In the genomic region with DNA sequence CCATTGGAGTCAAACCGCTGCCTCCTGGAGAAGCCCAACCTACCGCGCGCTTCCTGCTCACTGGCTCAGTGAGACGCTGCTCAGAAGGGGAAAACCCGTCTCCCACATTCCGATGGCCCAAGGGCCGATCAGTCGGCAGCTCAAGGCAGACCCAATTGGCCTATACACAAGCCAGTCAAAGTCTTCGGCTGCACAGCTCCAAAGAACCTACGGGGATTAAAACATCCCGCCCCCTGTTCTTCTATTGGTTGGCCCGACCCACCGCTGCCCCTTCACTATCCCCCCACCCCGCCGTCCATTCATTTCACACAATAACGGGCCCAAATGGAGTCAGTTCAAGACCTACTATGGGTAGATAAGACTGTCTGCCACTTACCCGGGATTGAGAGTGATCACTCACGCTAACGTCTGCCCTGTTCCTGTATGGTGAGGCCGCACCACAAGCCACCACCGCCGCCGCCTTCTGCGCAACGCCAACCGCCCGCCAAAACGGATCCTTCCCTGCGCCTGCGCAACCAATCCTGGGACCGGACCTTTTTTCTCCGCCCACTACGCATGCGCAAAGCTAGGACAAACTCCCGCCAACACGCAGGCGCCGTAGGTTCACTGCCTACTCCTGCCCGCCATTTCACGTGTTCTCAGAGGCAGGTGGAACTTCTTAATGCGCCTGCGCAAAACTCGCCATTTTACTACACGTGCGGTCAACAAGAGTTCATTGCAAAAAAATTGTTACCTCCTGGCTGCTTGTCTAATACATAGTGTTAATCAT, we compare ENCODE assay signal across 8 cellular contexts. TPM values are rescaled to one million over a fixed set of nuclear protein-coding genes. Genes with fewer than 3 reads are reported as not detected.
DNase-seq lines count a peak whose midpoint lies in the region; ATAC-seq and TF ChIP-seq lines count a peak whose summit lies in the region.

A gene (minus strand): TSS at position 491 of the 769 bp plus-strand sequence. CDS start 22,472 bp downstream, outside the sequence.

- TF ChIP-seq POLR2A in esophagus squamous epithelium (IDR thresholded peaks at IDR 0.05) = peak in 3 of 4 donors; percentile 89 to 90 (median 90)

- DNase-seq in DMS79 (lab: John Stamatoyannopoulos, UW) = peak; percentile 90
- DNase-seq in KG1 (lab: John Stamatoyannopoulos, UW) = peak; percentile 96
- DNase-seq in activated T-cell treated with anti-CD3 and anti-CD28 coated beads, Interleukin-2, amount 50 U/mL, for 4 hours = peak; percentile 99
- peak; percentile 85 for DNase-seq in esophagus squamous epithelium (lab: John Stamatoyannopoulos, UW)
- DNase-seq in stimulated activated CD8-positive, alpha-beta memory T cell treated with anti-CD3 and anti-CD28 coated beads, Interleukin-7, amount 100 ng/mL, for 4 hours (ENCODE audit: low read depth in 2 of 2) = peak; percentile 98 to 100

- peaks cover 18 to 39% (median 19%) of the 10 kb centered on the region in 3 donors for H3K36me3 ChIP-seq in esophagus squamous epithelium
- peaks cover 30 to 41% of the 10 kb centered on the region in 2 donors for H3K36me3 ChIP-seq in muscle layer of duodenum (ENCODE audit: control insufficient read depth in 1 of 2, insufficient read depth in 2 of 2, low read length in 2 of 2)

- H3K27me3 ChIP-seq in esophagus squamous epithelium (no peaks in the 10 kb centered on the region), muscle layer of duodenum (ENCODE audit: low read depth, low read length) (no peaks in the 10 kb centered on the region)

- H3K27me3 Mint-ChIP-seq in activated T-cell treated with anti-CD3 and anti-CD28 coated beads, Interleukin-2, amount 50 U/mL, for 4 hours (ENCODE audit: low read depth) = no peaks in the 10 kb centered on the region

- H3K27ac ChIP-seq in esophagus squamous epithelium = peak within 1 kb of the TSS; percentile 88 to 98 (median 95)
- peak within 1 kb of the TSS; percentile 98 for H3K27ac ChIP-seq in muscle layer of duodenum (ENCODE audit: low read length)

- H3K4me3 ChIP-seq in esophagus squamous epithelium (peak within 1 kb of the TSS; percentile 51 to 93 (median 84)), muscle layer of duodenum (ENCODE audit: low read depth in 1 of 2, low read length in 2 of 2) (peak within 1 kb of the TSS; percentile 74 to 94)

- intact Hi-C loops in esophagus squamous epithelium (cut with DNase I) = no loop called here

- H3K4me1 Mint-ChIP-seq in activated T-cell treated with anti-CD3 and anti-CD28 coated beads, Interleukin-2, amount 50 U/mL, for 4 hours (ENCODE audit: low read depth) = peaks cover 47% of the 10 kb centered on the region

- H3K4me1 ChIP-seq in esophagus squamous epithelium (peaks cover 34 to 67% (median 43%) of the 10 kb centered on the region in 3 donors), muscle layer of duodenum (ENCODE audit: control insufficient read depth in 1 of 2, insufficient read depth in 2 of 2, low read length in 2 of 2) (peaks cover 28 to 48% of the 10 kb centered on the region in 2 donors)

- peak in 1 of 6 experiments; percentile 24 for TF ChIP-seq CTCF in esophagus squamous epithelium (IDR thresholded peaks at IDR 0.05)

- no peak within 1 kb of the TSS for H3K4me3 Mint-ChIP-seq in activated T-cell treated with anti-CD3 and anti-CD28 coated beads, Interleukin-2, amount 50 U/mL, for 4 hours

- no peaks in the 10 kb centered on the region for H3K9me3 ChIP-seq in esophagus squamous epithelium
- no peaks in the 10 kb centered on the region for H3K9me3 ChIP-seq in muscle layer of duodenum (ENCODE audit: control insufficient read depth in 1 of 2, low read length in 2 of 2)

- 0% methylated on average over 23 to 27 of the region's 46 CpGs for WGBS in esophagus squamous epithelium, 2 donors

- no peaks in the 10 kb centered on the region for H3K36me3 Mint-ChIP-seq in activated T-cell treated with anti-CD3 and anti-CD28 coated beads, Interleukin-2, amount 50 U/mL, for 4 hours (ENCODE audit: insufficient read depth)

- no peaks in the 10 kb centered on the region for H3K9me3 Mint-ChIP-seq in activated T-cell treated with anti-CD3 and anti-CD28 coated beads, Interleukin-2, amount 50 U/mL, for 4 hours

- ATAC-seq in GM21737 (IDR thresholded peaks at IDR 0.05; ENCODE audit: unreplicated experiment) = peak; percentile 71
- peak; percentile 75 to 79 for ATAC-seq in activated T-cell treated with anti-CD3 and anti-CD28 coated beads, Interleukin-2, amount 50 U/mL, for 4 hours

TF ChIP-seq in PFSK-1, 5 proteins besides CTCF, POLR2A, EP300 and RAD21:
- no peak for TF ChIP-seq FOXP2 (optimal IDR thresholded peaks at IDR 0.05; ENCODE audit: borderline replicate concordance, extremely low read depth, extremely low read length, insufficient read depth)
- TF ChIP-seq TAF1 (IDR thresholded peaks at IDR 0.05; ENCODE audit: borderline replicate concordance, insufficient read depth, low read length) = peak; percentile 95
- TF ChIP-seq SIN3A (IDR thresholded peaks at IDR 0.05; ENCODE audit: borderline replicate concordance, insufficient read depth, low read length) = peak; percentile 61; the same call in 1 of the 2 replicates
- TF ChIP-seq POLR2AphosphoS5 (IDR thresholded peaks at IDR 0.05; ENCODE audit: low read depth, low read length) = peak; percentile 89
- TF ChIP-seq, protein P1, sequence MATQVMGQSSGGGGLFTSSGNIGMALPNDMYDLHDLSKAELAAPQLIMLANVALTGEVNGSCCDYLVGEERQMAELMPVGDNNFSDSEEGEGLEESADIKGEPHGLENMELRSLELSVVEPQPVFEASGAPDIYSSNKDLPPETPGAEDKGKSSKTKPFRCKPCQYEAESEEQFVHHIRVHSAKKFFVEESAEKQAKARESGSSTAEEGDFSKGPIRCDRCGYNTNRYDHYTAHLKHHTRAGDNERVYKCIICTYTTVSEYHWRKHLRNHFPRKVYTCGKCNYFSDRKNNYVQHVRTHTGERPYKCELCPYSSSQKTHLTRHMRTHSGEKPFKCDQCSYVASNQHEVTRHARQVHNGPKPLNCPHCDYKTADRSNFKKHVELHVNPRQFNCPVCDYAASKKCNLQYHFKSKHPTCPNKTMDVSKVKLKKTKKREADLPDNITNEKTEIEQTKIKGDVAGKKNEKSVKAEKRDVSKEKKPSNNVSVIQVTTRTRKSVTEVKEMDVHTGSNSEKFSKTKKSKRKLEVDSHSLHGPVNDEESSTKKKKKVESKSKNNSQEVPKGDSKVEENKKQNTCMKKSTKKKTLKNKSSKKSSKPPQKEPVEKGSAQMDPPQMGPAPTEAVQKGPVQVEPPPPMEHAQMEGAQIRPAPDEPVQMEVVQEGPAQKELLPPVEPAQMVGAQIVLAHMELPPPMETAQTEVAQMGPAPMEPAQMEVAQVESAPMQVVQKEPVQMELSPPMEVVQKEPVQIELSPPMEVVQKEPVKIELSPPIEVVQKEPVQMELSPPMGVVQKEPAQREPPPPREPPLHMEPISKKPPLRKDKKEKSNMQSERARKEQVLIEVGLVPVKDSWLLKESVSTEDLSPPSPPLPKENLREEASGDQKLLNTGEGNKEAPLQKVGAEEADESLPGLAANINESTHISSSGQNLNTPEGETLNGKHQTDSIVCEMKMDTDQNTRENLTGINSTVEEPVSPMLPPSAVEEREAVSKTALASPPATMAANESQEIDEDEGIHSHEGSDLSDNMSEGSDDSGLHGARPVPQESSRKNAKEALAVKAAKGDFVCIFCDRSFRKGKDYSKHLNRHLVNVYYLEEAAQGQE (IDR thresholded peaks at IDR 0.05; ENCODE audit: insufficient read depth in 1 of 2, low read depth in 2 of 2, low read length in 2 of 2) = peak in 1 of 2 experiments; percentile 5; a peak in 1 of 4 replicates

RNA-seq across cellular contexts. Expression of the gene that starts here (rescaled TPM):
- polyA plus RNA-seq in PFSK-1 (2012; ENCODE audit: insufficient read length, low read depth) = 9.5 TPM
- total RNA-seq in activated T-cell treated with anti-CD3 and anti-CD28 coated beads, Interleukin-2, amount 50 U/mL, for 4 hours = 10 to 100 TPM; 27.9 to 37.0 (median 33.4) TPM
- 10 to 100 TPM; 13.2 to 29.9 (median 23.7) TPM for total RNA-seq in esophagus squamous epithelium

Comparison
In these comparisons a context has a peak if more than half of its experiments do, and no peak if none do; other contexts are left out.
1. Peak in every context shown above with its lines: DNase-seq, ATAC-seq, H3K4me3 ChIP-seq and H3K27ac ChIP-seq.